Comparison of ENCODE assay signal across 8 cellular contexts in genomic region chr2:200383380-200384110, GRCh38.
DNase-seq lines count a peak whose midpoint lies in the region; ATAC-seq and TF ChIP-seq lines count a peak whose summit lies in the region.

No MANE protein-coding gene starts in this region.

- no peak overlapping the region for H3K4me3 ChIP-seq in BLaER1 treated with 17β-estradiol and CSF1 and Interleukin-3, amounts not matched to agents 10 nM and 100 nM

- H3K4me2 ChIP-seq in BLaER1 treated with 17β-estradiol and CSF1 and Interleukin-3, amounts not matched to agents 10 nM and 100 nM, result peak overlapping the region in 9 of 11 experiments; percentile 24 to 54 (median 39); a peak in 15 of 22 replicates

- CTCF ChIA-PET in WTC11 (lab: Charles Lee), result interaction anchor here (0.9 to 1.4 kb wide), 3 partner anchors 98 to 235 kb away, joined by 3 to 4 read pairs (median 3); no protein-coding TSS in a partner anchor

- POLR2A ChIA-PET in WTC11 (lab: Charles Lee), result no interaction called here

- H4K20me1 ChIP-seq in BLaER1 treated with 17β-estradiol and CSF1 and Interleukin-3, amounts not matched to agents 10 nM and 100 nM, result peaks cover 0 to 4% (median 0%) of the 10 kb centered on the region in 11 experiments; a peak in 2 of 22 replicates

- peaks cover 0 to 11% (median 0%) of the 10 kb centered on the region in 11 experiments; a peak in 2 of 22 replicates for H3K36me3 ChIP-seq in BLaER1 treated with 17β-estradiol and CSF1 and Interleukin-3, amounts not matched to agents 10 nM and 100 nM

- peak; percentile 54 for DNase-seq in HPDE6-E6E7 (ENCODE audit: extremely low spot score)
- DNase-seq in WTC11 (ENCODE audit: low spot score), result no peak
- peak; percentile 12 for DNase-seq in germinal center (ENCODE audit: low spot score)
- no peak for DNase-seq in NCI-H1105 treated with DMSO at 0.1 percent for 48 hours (lab: John Stamatoyannopoulos, UW)
- DNase-seq in stimulated activated CD4-positive, alpha-beta T cell treated with anti-CD3 and anti-CD28 coated beads, Interleukin-15, amount 100 ng/mL, for 24 hours, result no peak

- H3K9me3 Mint-ChIP-seq in WTC11, result peaks cover 3% of the 10 kb centered on the region; the same call in 1 of the 2 replicates
- H3K9me3 Mint-ChIP-seq in stimulated activated naive CD8-positive, alpha-beta T cell treated with anti-CD3 and anti-CD28 coated beads, Interleukin-15, Interleukin-2, amounts not matched to agents 100 ng/mL and 50 ng/mL, for 24 hours, result no peaks in the 10 kb centered on the region

- H3K27me3 ChIP-seq in BLaER1 treated with 17β-estradiol and CSF1 and Interleukin-3, amounts not matched to agents 10 nM and 100 nM, result no peaks in the 10 kb centered on the region

- peak overlapping the region in 4 of 11 experiments; percentile 18 to 48 (median 30); a peak in 4 of 22 replicates for H3K27ac ChIP-seq in BLaER1 treated with 17β-estradiol and CSF1 and Interleukin-3, amounts not matched to agents 10 nM and 100 nM

- ATAC-seq in GM19025 (IDR thresholded peaks at IDR 0.05; ENCODE audit: low read depth, unreplicated experiment) (peak; percentile 74), WTC11 (peak; percentile 8; the same call in 1 of the 2 replicates)

- H3K4me1 Mint-ChIP-seq in WTC11, result peaks cover 67% of the 10 kb centered on the region
- peaks cover 15% of the 10 kb centered on the region for H3K4me1 Mint-ChIP-seq in stimulated activated naive CD8-positive, alpha-beta T cell treated with anti-CD3 and anti-CD28 coated beads, Interleukin-15, Interleukin-2, amounts not matched to agents 100 ng/mL and 50 ng/mL, for 24 hours (ENCODE audit: low read depth)

- peak overlapping the region; percentile 26 for H3K4me3 Mint-ChIP-seq in WTC11
- H3K4me3 Mint-ChIP-seq in stimulated activated naive CD8-positive, alpha-beta T cell treated with anti-CD3 and anti-CD28 coated beads, Interleukin-15, Interleukin-2, amounts not matched to agents 100 ng/mL and 50 ng/mL, for 24 hours, result no peak overlapping the region

- H3K27me3 Mint-ChIP-seq in WTC11 (ENCODE audit: low read depth), result no peaks in the 10 kb centered on the region
- H3K27me3 Mint-ChIP-seq in stimulated activated naive CD8-positive, alpha-beta T cell treated with anti-CD3 and anti-CD28 coated beads, Interleukin-15, Interleukin-2, amounts not matched to agents 100 ng/mL and 50 ng/mL, for 24 hours, result no peaks in the 10 kb centered on the region

- peaks cover 0 to 4% (median 0%) of the 10 kb centered on the region in 11 experiments; a peak in 2 of 22 replicates for H3K9me3 ChIP-seq in BLaER1 treated with 17β-estradiol and CSF1 and Interleukin-3, amounts not matched to agents 10 nM and 100 nM (replicated peaks in 1 of 11)

- no peak overlapping the region for H3K9ac ChIP-seq in BLaER1 treated with 17β-estradiol and CSF1 and Interleukin-3, amounts not matched to agents 10 nM and 100 nM

- peaks cover 14 to 27% (median 22%) of the 10 kb centered on the region in 10 experiments for H3K4me1 ChIP-seq in BLaER1 treated with 17β-estradiol and CSF1 and Interleukin-3, amounts not matched to agents 10 nM and 100 nM

- peak overlapping the region; percentile 93 for H3K27ac Mint-ChIP-seq in WTC11
- peak overlapping the region; percentile 84 for H3K27ac Mint-ChIP-seq in stimulated activated naive CD8-positive, alpha-beta T cell treated with anti-CD3 and anti-CD28 coated beads, Interleukin-15, Interleukin-2, amounts not matched to agents 100 ng/mL and 50 ng/mL, for 24 hours

- peaks cover 22% of the 10 kb centered on the region for H3K36me3 Mint-ChIP-seq in WTC11
- H3K36me3 Mint-ChIP-seq in stimulated activated naive CD8-positive, alpha-beta T cell treated with anti-CD3 and anti-CD28 coated beads, Interleukin-15, Interleukin-2, amounts not matched to agents 100 ng/mL and 50 ng/mL, for 24 hours (ENCODE audit: low read depth), result no peaks in the 10 kb centered on the region

- TF ChIP-seq CTCF in WTC11 (IDR thresholded peaks at IDR 0.05), result no peak

TF ChIP-seq in WTC11, 78 proteins besides CTCF, POLR2A, EP300 and RAD21:
- TF ChIP-seq KAT7 (CRISPR knock-in tag; IDR thresholded peaks at IDR 0.05; ENCODE audit: borderline replicate concordance) (no peak), ZNF532 (CRISPR knock-in tag; IDR thresholded peaks at IDR 0.05; ENCODE audit: borderline replicate concordance) (no peak), FOXP4 (CRISPR knock-in tag; IDR thresholded peaks at IDR 0.05) (no peak)

Comparison
In these comparisons a context has a peak if more than half of its experiments do, and no peak if none do; other contexts are left out.
1. DNase-seq: peak in HPDE6-E6E7 (single experiment) and germinal center (single experiment); none in WTC11 (single experiment), NCI-H1105 treated with DMSO at 0.1 percent for 48 hours (single experiment) and stimulated activated CD4-positive, alpha-beta T cell treated with anti-CD3 and anti-CD28 coated beads, Interleukin-15, amount 100 ng/mL, for 24 hours (single experiment).